In the genomic region with DNA sequence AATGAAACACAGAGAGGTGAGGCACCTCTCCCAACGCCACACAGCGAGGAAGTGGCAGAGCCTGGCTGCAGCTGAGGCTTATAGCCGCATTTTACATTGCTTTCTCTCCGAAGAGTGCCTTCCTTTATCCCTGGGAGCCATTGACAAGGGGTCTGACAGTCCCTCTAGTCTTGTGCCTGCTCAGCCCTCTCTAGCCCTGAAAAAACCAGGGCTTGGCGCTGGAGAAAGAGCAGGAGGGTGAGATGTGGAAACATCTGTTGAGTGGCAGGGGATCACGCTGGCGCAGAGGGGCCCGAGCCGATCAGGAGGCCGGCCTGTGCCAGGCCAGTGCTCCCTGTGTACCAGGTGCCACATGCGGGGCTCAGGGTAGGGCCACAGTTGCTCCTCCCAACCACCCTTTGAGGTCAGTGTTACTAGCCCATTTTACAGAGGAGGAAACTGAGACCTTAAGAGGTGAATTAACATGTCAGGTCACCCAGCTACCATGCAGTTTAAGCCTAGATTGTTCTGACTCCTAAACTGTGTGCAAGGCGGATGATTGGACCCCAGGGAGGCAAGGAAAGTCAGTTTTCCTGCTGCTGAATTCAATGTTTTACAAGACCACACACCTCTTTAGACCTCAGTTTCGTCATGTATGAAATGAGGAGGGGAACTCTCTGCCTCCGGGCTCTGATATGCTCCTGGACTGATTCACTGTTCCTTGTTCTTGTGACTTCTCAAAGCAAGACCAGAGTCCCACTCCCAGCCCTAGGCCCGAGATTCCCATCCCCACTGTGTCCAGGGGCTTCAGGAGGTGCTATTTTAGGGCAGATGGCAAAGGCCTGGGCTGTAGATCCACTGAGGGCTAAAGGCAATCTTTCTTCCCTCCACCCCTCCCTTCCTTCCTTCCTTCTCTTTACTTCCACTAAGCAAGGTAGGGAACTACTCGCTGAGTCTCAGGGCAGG, we compare ENCODE assay signal across 20 cellular contexts. TPM values are rescaled to one million over a fixed set of nuclear protein-coding genes. Genes with fewer than 3 reads are reported as not detected.
A peak's percentile ranks its signal among the peaks of the same experiment; 100 is the strongest.
DNase-seq lines count a peak whose midpoint lies in the region; ATAC-seq, FAIRE-seq and TF ChIP-seq lines count a peak whose summit lies in the region.
"Had no signal": no experiment of that assay in that cellular context is flagged by ENCODE, and none has a peak within 500 bp of the region (broad histone marks: within the 10 kb centered on the region; RNA-seq: fewer than 3 reads in every experiment).

No MANE protein-coding gene starts in this region.

- H3K9me3 Mint-ChIP-seq in stimulated activated naive CD8-positive, alpha-beta T cell treated with anti-CD3 and anti-CD28 coated beads, Interleukin-15, Interleukin-2, amounts not matched to agents 100 ng/mL and 50 ng/mL, for 24 hours, result no peaks in the 10 kb centered on the region
- H3K9me3 Mint-ChIP-seq: mesothelial cell of epicardium had no signal

- no peaks in the 10 kb centered on the region for H3K9me2 ChIP-seq in PC-3 (replicated peaks; ENCODE audit: low read length)

- TF ChIP-seq POLR2A in erythroblast (IDR thresholded peaks at IDR 0.05; ENCODE audit: low read length), result no peak

- H2AFZ ChIP-seq in PC-3 (ENCODE audit: low read length), result no peak overlapping the region
- H2AFZ ChIP-seq: hepatocyte had no signal

- H3K4me1 ChIP-seq in RWPE2 (ENCODE audit: insufficient read depth, poor library complexity, severe bottlenecking) (peaks cover 8% of the 10 kb centered on the region), PC-3 (ENCODE audit: insufficient read depth, low read length) (peaks cover 12% of the 10 kb centered on the region)
- H3K4me1 ChIP-seq: adrenal gland had no signal

- H4K20me1 ChIP-seq in PC-3 (ENCODE audit: low read length), result no peaks in the 10 kb centered on the region

- H3K9me3 ChIP-seq in RWPE2 (ENCODE audit: severe bottlenecking) (no peaks in the 10 kb centered on the region), PC-3 (ENCODE audit: low read length) (no peaks in the 10 kb centered on the region)
- H3K9me3 ChIP-seq: adrenal gland, neutrophil had no signal

- ATAC-seq in stimulated activated naive CD8-positive, alpha-beta T cell treated with anti-CD3 and anti-CD28 coated beads, Interleukin-15, Interleukin-2, amounts not matched to agents 100 U/mL and 50 U/mL, for 24 hours, result no peak
- no peak for ATAC-seq in RWPE2 (ENCODE audit: low read depth)
- ATAC-seq in PC-3, result no peak
- ATAC-seq: right cardiac atrium had no signal

- H3K4me3 Mint-ChIP-seq in stimulated activated naive CD8-positive, alpha-beta T cell treated with anti-CD3 and anti-CD28 coated beads, Interleukin-15, Interleukin-2, amounts not matched to agents 100 ng/mL and 50 ng/mL, for 24 hours, result peak overlapping the region; percentile 85
- H3K4me3 Mint-ChIP-seq: mesothelial cell of epicardium had no signal

- BruUV-seq in PC-3 (replicated peaks; lab: Mats Ljungman, UMichigan), result no TSS peak

- TF ChIP-seq CTCF in RWPE2 (IDR thresholded peaks at IDR 0.05; ENCODE audit: poor library complexity, severe bottlenecking) (no peak), bronchial epithelial cell (IDR thresholded peaks at IDR 0.05; ENCODE audit: insufficient read depth, low read length, severe bottlenecking) (no peak), PC-3 (conservative IDR thresholded peaks at IDR 0.05; ENCODE audit: low read depth, low read length) (no peak)

- no peaks in the 10 kb centered on the region for H3K27me3 Mint-ChIP-seq in stimulated activated naive CD8-positive, alpha-beta T cell treated with anti-CD3 and anti-CD28 coated beads, Interleukin-15, Interleukin-2, amounts not matched to agents 100 ng/mL and 50 ng/mL, for 24 hours

- H3K4me2 ChIP-seq in PC-3 (ENCODE audit: low read length), result no peak overlapping the region
- H3K4me2 ChIP-seq: hepatocyte had no signal

- H3F3A ChIP-seq in PC-3 (ENCODE audit: low read length, unreplicated experiment), result no peaks in the 10 kb centered on the region

- POLR2A ChIA-PET in PC-3 (lab: Charles Lee; ENCODE audit: unreplicated experiment), result no interaction called here

- no peaks in the 10 kb centered on the region for H3K27me3 ChIP-seq in RWPE2 (ENCODE audit: insufficient read depth, poor library complexity, severe bottlenecking)
- H3K27me3 ChIP-seq in bronchial epithelial cell (ENCODE audit: control insufficient read depth, insufficient read depth, low read length), result peaks cover 4% of the 10 kb centered on the region
- H3K27me3 ChIP-seq in PC-3 (ENCODE audit: low read length), result no peaks in the 10 kb centered on the region; the same call in 1 of the 2 replicates
- H3K27me3 ChIP-seq: adrenal gland, hepatocyte, neutrophil had no signal

- H3K4me3 ChIP-seq in RWPE2 (ENCODE audit: severe bottlenecking), result no peak overlapping the region
- H3K4me3 ChIP-seq in bronchial epithelial cell (ENCODE audit: low read depth, low read length), result no peak overlapping the region
- no peak overlapping the region for H3K4me3 ChIP-seq in PC-3 (ENCODE audit: low read length)
- H3K4me3 ChIP-seq: adrenal gland, hepatocyte, SK-N-MC had no signal

- H3K36me3 ChIP-seq in RWPE2 (ENCODE audit: low read depth) (no peaks in the 10 kb centered on the region), bronchial epithelial cell (ENCODE audit: control insufficient read depth, insufficient read depth, low read length) (no peaks in the 10 kb centered on the region), PC-3 (ENCODE audit: low read depth, low read length) (no peaks in the 10 kb centered on the region)
- H3K36me3 ChIP-seq: adrenal gland, neutrophil had no signal

- intact Hi-C loops in PC-3 (cut with micrococcal nuclease), result no loop called here

- H3K79me2 ChIP-seq in PC-3 (ENCODE audit: low read length), result no peaks in the 10 kb centered on the region
- H3K79me2 ChIP-seq: hepatocyte had no signal

- H3K9ac ChIP-seq in PC-3 (ENCODE audit: low read length), result no peak overlapping the region

- peak overlapping the region; percentile 99 for H3K27ac Mint-ChIP-seq in stimulated activated naive CD8-positive, alpha-beta T cell treated with anti-CD3 and anti-CD28 coated beads, Interleukin-15, Interleukin-2, amounts not matched to agents 100 ng/mL and 50 ng/mL, for 24 hours
- H3K27ac Mint-ChIP-seq: mesothelial cell of epicardium had no signal

- CTCF ChIA-PET in PC-3 (lab: Charles Lee), result no interaction called here

- H3K4me1 Mint-ChIP-seq in stimulated activated naive CD8-positive, alpha-beta T cell treated with anti-CD3 and anti-CD28 coated beads, Interleukin-15, Interleukin-2, amounts not matched to agents 100 ng/mL and 50 ng/mL, for 24 hours (ENCODE audit: low read depth), result peaks cover 90% of the 10 kb centered on the region
- H3K4me1 Mint-ChIP-seq: mesothelial cell of epicardium had no signal

- H3K36me3 Mint-ChIP-seq in stimulated activated naive CD8-positive, alpha-beta T cell treated with anti-CD3 and anti-CD28 coated beads, Interleukin-15, Interleukin-2, amounts not matched to agents 100 ng/mL and 50 ng/mL, for 24 hours (ENCODE audit: low read depth), result peaks cover 98% of the 10 kb centered on the region
- H3K36me3 Mint-ChIP-seq: mesothelial cell of epicardium had no signal

- no peak overlapping the region for H3K27ac ChIP-seq in RWPE2 (ENCODE audit: poor library complexity, severe bottlenecking)
- H3K27ac ChIP-seq in PC-3 (ENCODE audit: low read length), result no peak overlapping the region
- H3K27ac ChIP-seq: adrenal gland, hepatocyte, neutrophil, SK-N-MC had no signal

- peak; percentile 75 for FAIRE-seq in bronchial epithelial cell (lab: Jason Lieb, UNC)

- no peak for DNase-seq in stimulated activated naive CD8-positive, alpha-beta T cell treated with anti-CD3 and anti-CD28 coated beads, Interleukin-15, Interleukin-2, amounts not matched to agents 100 U/mL and 50 U/mL, for 24 hours
- DNase-seq in RWPE2 (ENCODE audit: low spot score), result peak; percentile 27
- no peak for DNase-seq in bronchial epithelial cell (ENCODE audit: low read depth)
- no peak for DNase-seq in ureter (ENCODE audit: low spot score)
- no peak for DNase-seq in PC-3
- DNase-seq in erythroblast (lab: John Stamatoyannopoulos, UW), result no peak
- no peak for DNase-seq in SW 1271 (lab: John Stamatoyannopoulos, UW)
- DNase-seq: adrenal gland; central memory CD4-positive, alpha-beta T cell; DMS153; kidney glomerular epithelial cell; NCI-H2029 treated with DMSO at 0.1 percent for 48 hours; NCI-H510A; OCI-M1; right cardiac atrium had no signal

RNA-seq across cellular contexts. Expression of a gene that starts 28.0 kb away (rescaled TPM):
- 0.13 and 0.26 TPM in 2 replicates for total RNA-seq in bronchial epithelial cell
- total RNA-seq in ureter, result 5.3 TPM
- 2.8 and 3.7 TPM in 2 replicates for total RNA-seq in PC-3 (2014; rRNA removed)
